Comparison of ENCODE assay signal across 1 cellular context in genomic region chr14:100538566-100539318, GRCh38.
A peak's percentile ranks its signal among the peaks of the same experiment; 100 is the strongest.
TF ChIP-seq lines count a peak whose summit lies in the region.

No MANE protein-coding gene starts in this region.

TF ChIP-seq in K562, 482 proteins besides CTCF, POLR2A, EP300 and RAD21:
- TF ChIP-seq ZNF280A (IDR thresholded peaks at IDR 0.05; ENCODE audit: low read depth, partially characterized antibody), result no peak
- TF ChIP-seq POU5F1 (IDR thresholded peaks at IDR 0.05; ENCODE audit: borderline replicate concordance, low read depth, low read length, partially characterized antibody), result no peak
- TF ChIP-seq ARID3B (CRISPR knock-in tag; IDR thresholded peaks at IDR 0.05; ENCODE audit: borderline replicate concordance), result no peak
- no peak for TF ChIP-seq ZNF551 (CRISPR knock-in tag; IDR thresholded peaks at IDR 0.05)
- TF ChIP-seq ZNF696 (CRISPR knock-in tag; conservative IDR thresholded peaks at IDR 0.05), result no peak
- TF ChIP-seq, protein P1, sequence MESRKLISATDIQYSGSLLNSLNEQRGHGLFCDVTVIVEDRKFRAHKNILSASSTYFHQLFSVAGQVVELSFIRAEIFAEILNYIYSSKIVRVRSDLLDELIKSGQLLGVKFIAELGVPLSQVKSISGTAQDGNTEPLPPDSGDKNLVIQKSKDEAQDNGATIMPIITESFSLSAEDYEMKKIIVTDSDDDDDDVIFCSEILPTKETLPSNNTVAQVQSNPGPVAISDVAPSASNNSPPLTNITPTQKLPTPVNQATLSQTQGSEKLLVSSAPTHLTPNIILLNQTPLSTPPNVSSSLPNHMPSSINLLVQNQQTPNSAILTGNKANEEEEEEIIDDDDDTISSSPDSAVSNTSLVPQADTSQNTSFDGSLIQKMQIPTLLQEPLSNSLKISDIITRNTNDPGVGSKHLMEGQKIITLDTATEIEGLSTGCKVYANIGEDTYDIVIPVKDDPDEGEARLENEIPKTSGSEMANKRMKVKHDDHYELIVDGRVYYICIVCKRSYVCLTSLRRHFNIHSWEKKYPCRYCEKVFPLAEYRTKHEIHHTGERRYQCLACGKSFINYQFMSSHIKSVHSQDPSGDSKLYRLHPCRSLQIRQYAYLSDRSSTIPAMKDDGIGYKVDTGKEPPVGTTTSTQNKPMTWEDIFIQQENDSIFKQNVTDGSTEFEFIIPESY (CRISPR knock-in tag; IDR thresholded peaks at IDR 0.05), result peak; percentile 48; the same call in 1 of the 2 replicates
- TF ChIP-seq, protein P2, sequence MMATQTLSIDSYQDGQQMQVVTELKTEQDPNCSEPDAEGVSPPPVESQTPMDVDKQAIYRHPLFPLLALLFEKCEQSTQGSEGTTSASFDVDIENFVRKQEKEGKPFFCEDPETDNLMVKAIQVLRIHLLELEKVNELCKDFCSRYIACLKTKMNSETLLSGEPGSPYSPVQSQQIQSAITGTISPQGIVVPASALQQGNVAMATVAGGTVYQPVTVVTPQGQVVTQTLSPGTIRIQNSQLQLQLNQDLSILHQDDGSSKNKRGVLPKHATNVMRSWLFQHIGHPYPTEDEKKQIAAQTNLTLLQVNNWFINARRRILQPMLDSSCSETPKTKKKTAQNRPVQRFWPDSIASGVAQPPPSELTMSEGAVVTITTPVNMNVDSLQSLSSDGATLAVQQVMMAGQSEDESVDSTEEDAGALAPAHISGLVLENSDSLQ (IDR thresholded peaks at IDR 0.05), result no peak
- TF ChIP-seq NBN (IDR thresholded peaks at IDR 0.05; ENCODE audit: low read depth), result no peak
